Comparison of ENCODE assay signal across 9 cellular contexts in the genomic region with DNA sequence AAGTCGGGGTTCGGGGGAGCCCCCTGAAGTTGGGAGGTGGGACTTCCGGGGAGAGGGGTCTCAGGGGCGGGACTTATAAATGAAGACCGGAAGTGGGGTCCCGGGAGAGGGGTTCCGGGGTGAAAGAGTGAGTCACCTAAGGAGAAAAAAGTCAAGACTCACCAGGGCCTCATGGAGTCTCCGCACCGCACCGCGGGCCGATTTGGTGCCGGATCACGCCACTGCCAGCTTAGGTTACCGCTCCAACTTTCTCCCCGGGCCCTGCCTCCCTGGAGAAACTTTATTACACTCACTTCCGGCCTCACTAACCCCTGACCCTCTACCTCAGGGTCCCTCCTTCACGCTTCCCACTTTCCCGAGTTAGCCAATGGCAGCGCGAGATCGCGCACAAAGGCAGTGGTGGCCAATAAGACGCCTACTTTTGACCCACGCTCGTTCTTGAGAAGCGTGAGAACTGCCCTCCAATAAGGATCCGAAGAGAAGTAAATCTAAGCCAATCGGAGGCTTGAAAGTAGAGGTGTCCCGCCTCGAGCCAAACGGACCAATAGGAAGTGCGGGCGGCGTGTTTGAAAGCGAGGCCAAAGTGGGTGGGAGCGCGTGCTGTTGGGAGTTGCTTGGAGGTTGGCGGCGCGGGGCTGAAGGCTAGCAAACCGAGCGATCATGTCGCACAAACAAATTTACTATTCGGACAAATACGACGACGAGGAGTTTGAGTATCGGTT. TPM values are rescaled to one million over a fixed set of nuclear protein-coding genes. Genes with fewer than 3 reads are reported as not detected.
A peak's percentile ranks its signal among the peaks of the same experiment; 100 is the strongest.
DNase-seq lines count a peak whose midpoint lies in the region; ATAC-seq and TF ChIP-seq lines count a peak whose summit lies in the region.
"Had no signal": no experiment of that assay in that cellular context is flagged by ENCODE, and none has a peak within 500 bp of the region (broad histone marks: within the 10 kb centered on the region; RNA-seq: fewer than 3 reads in every experiment).

CKS1B (plus strand) TSS at position 596 of the 722 bp plus-strand sequence; CDS start at position 661, 65 bp downstream.

- H3K27ac Mint-ChIP-seq in WTC11: no peak within 1 kb of the TSS
- H3K27ac Mint-ChIP-seq in central memory CD8-positive, alpha-beta T cell (ENCODE audit: low read depth): no peak within 1 kb of the TSS
- H3K27ac Mint-ChIP-seq: activated naive CD8-positive, alpha-beta T cell had no signal

- ATAC-seq in GM19023 (IDR thresholded peaks at IDR 0.05; ENCODE audit: unreplicated experiment) (peak; percentile 76), HG03196 (IDR thresholded peaks at IDR 0.05; ENCODE audit: unreplicated experiment) (peak; percentile 70), WTC11 (peak; percentile 62)
- ATAC-seq in central memory CD8-positive, alpha-beta T cell (replicated peaks; ENCODE audit: extremely low read depth, poor library complexity, severe bottlenecking): peak; percentile 88

- POLR2A ChIA-PET in WTC11 (lab: Charles Lee): interaction anchor here (0.7 to 7.3 kb wide), 14 partner anchors 9 to 199 kb away, joined by 3 to 176 read pairs (median 6); partner anchors contain the start of genes FLAD1, KCNN3, KRTCAP2 and LENEP

- no peak for TF ChIP-seq CTCF in AG09319 (IDR thresholded peaks at IDR 0.05; ENCODE audit: low read depth, low read length)
- TF ChIP-seq CTCF in WTC11 (IDR thresholded peaks at IDR 0.05): no peak

- H3K4me1 Mint-ChIP-seq in WTC11: peaks cover 28% of the 10 kb centered on the region
- peaks cover 29% of the 10 kb centered on the region for H3K4me1 Mint-ChIP-seq in central memory CD8-positive, alpha-beta T cell

- H3K36me3 Mint-ChIP-seq in WTC11: peaks cover 14% of the 10 kb centered on the region
- peaks cover 2% of the 10 kb centered on the region for H3K36me3 Mint-ChIP-seq in central memory CD8-positive, alpha-beta T cell (ENCODE audit: insufficient read depth)

- no peaks in the 10 kb centered on the region for H3K27me3 Mint-ChIP-seq in WTC11 (ENCODE audit: low read depth)
- H3K27me3 Mint-ChIP-seq in central memory CD8-positive, alpha-beta T cell: no peaks in the 10 kb centered on the region
- H3K27me3 Mint-ChIP-seq: activated naive CD8-positive, alpha-beta T cell had no signal

- H3K4me3 Mint-ChIP-seq in WTC11: no peak within 1 kb of the TSS
- H3K4me3 Mint-ChIP-seq in central memory CD8-positive, alpha-beta T cell: no peak within 1 kb of the TSS
- H3K4me3 Mint-ChIP-seq: activated naive CD8-positive, alpha-beta T cell had no signal

- DNase-seq in AG09319 (ENCODE audit: extremely low read depth, low read depth) (peak; percentile 100), NCI-H226 (peak; percentile 100), WTC11 (ENCODE audit: low spot score) (peak; percentile 96), iris pigment epithelial cell (ENCODE audit: low read depth) (peak; percentile 100)
- peak; percentile 97 to 99 for DNase-seq in central memory CD8-positive, alpha-beta T cell (ENCODE audit: low spot score in 2 of 2)
- peak; percentile 87 to 92 for DNase-seq in stimulated activated CD4-positive, alpha-beta T cell treated with anti-CD3 and anti-CD28 coated beads, Interleukin-12 subunit alpha, Interleukin-12 subunit beta, amount 100 ng/mL, for 24 hours (ENCODE audit: low read depth in 2 of 2)

- CTCF ChIA-PET in WTC11 (lab: Charles Lee): interaction anchor here (0.7 to 8.3 kb wide), 14 partner anchors 8 to 362 kb away, joined by 3 to 176 read pairs (median 12); partner anchors contain the start of genes EFNA4, FLAD1, LENEP and PBXIP1

- H3K9me3 Mint-ChIP-seq in WTC11: no peaks in the 10 kb centered on the region
- no peaks in the 10 kb centered on the region for H3K9me3 Mint-ChIP-seq in central memory CD8-positive, alpha-beta T cell

TF ChIP-seq in WTC11, 78 proteins besides CTCF, POLR2A, EP300 and RAD21 (continues in another document):
- TF ChIP-seq ELF4 (CRISPR knock-in tag; IDR thresholded peaks at IDR 0.05; ENCODE audit: low read depth) (no peak), FOXP1 (CRISPR knock-in tag; IDR thresholded peaks at IDR 0.05; ENCODE audit: borderline replicate concordance) (peak; percentile 58; the same call in 1 of the 2 replicates), ZNF512 (CRISPR knock-in tag; IDR thresholded peaks at IDR 0.05; ENCODE audit: borderline replicate concordance) (no peak), HMGA2 (CRISPR knock-in tag; IDR thresholded peaks at IDR 0.05) (no peak), NFYB (CRISPR knock-in tag; conservative IDR thresholded peaks at IDR 0.05; ENCODE audit: low read depth) (peak; percentile 96)
- TF ChIP-seq, protein P1, sequence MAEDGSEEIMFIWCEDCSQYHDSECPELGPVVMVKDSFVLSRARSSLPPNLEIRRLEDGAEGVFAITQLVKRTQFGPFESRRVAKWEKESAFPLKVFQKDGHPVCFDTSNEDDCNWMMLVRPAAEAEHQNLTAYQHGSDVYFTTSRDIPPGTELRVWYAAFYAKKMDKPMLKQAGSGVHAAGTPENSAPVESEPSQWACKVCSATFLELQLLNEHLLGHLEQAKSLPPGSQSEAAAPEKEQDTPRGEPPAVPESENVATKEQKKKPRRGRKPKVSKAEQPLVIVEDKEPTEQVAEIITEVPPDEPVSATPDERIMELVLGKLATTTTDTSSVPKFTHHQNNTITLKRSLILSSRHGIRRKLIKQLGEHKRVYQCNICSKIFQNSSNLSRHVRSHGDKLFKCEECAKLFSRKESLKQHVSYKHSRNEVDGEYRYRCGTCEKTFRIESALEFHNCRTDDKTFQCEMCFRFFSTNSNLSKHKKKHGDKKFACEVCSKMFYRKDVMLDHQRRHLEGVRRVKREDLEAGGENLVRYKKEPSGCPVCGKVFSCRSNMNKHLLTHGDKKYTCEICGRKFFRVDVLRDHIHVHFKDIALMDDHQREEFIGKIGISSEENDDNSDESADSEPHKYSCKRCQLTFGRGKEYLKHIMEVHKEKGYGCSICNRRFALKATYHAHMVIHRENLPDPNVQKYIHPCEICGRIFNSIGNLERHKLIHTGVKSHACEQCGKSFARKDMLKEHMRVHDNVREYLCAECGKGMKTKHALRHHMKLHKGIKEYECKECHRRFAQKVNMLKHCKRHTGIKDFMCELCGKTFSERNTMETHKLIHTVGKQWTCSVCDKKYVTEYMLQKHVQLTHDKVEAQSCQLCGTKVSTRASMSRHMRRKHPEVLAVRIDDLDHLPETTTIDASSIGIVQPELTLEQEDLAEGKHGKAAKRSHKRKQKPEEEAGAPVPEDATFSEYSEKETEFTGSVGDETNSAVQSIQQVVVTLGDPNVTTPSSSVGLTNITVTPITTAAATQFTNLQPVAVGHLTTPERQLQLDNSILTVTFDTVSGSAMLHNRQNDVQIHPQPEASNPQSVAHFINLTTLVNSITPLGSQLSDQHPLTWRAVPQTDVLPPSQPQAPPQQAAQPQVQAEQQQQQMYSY (CRISPR knock-in tag; IDR thresholded peaks at IDR 0.05): 0 out of 2 replicates have a peak, but pooled peaks have one; percentile 9
- TF ChIP-seq, protein P2, sequence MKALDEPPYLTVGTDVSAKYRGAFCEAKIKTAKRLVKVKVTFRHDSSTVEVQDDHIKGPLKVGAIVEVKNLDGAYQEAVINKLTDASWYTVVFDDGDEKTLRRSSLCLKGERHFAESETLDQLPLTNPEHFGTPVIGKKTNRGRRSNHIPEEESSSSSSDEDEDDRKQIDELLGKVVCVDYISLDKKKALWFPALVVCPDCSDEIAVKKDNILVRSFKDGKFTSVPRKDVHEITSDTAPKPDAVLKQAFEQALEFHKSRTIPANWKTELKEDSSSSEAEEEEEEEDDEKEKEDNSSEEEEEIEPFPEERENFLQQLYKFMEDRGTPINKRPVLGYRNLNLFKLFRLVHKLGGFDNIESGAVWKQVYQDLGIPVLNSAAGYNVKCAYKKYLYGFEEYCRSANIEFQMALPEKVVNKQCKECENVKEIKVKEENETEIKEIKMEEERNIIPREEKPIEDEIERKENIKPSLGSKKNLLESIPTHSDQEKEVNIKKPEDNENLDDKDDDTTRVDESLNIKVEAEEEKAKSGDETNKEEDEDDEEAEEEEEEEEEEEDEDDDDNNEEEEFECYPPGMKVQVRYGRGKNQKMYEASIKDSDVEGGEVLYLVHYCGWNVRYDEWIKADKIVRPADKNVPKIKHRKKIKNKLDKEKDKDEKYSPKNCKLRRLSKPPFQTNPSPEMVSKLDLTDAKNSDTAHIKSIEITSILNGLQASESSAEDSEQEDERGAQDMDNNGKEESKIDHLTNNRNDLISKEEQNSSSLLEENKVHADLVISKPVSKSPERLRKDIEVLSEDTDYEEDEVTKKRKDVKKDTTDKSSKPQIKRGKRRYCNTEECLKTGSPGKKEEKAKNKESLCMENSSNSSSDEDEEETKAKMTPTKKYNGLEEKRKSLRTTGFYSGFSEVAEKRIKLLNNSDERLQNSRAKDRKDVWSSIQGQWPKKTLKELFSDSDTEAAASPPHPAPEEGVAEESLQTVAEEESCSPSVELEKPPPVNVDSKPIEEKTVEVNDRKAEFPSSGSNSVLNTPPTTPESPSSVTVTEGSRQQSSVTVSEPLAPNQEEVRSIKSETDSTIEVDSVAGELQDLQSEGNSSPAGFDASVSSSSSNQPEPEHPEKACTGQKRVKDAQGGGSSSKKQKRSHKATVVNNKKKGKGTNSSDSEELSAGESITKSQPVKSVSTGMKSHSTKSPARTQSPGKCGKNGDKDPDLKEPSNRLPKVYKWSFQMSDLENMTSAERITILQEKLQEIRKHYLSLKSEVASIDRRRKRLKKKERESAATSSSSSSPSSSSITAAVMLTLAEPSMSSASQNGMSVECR (CRISPR knock-in tag; IDR thresholded peaks at IDR 0.05; ENCODE audit: borderline replicate concordance): no peak
- TF ChIP-seq, protein P3, sequence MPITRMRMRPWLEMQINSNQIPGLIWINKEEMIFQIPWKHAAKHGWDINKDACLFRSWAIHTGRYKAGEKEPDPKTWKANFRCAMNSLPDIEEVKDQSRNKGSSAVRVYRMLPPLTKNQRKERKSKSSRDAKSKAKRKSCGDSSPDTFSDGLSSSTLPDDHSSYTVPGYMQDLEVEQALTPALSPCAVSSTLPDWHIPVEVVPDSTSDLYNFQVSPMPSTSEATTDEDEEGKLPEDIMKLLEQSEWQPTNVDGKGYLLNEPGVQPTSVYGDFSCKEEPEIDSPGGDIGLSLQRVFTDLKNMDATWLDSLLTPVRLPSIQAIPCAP (CRISPR knock-in tag; IDR thresholded peaks at IDR 0.05): no peak

RNA-seq across cellular contexts. Expression of gene CKS1B, which starts in this region (rescaled TPM):
- total RNA-seq in WTC11 (2021): 258 to 301 TPM (median 278 TPM) in 3 replicates

Comparison
In these comparisons a context has a peak if more than half of its experiments do, and no peak if none do; other contexts are left out.
1. Peak in every context shown above with its lines: DNase-seq and ATAC-seq.